ENCODE assay signal across 8 cellular contexts in genomic region chr10:89029785-89030437, GRCh38. TPM values are rescaled to one million over a fixed set of nuclear protein-coding genes. Genes with fewer than 3 reads are reported as not detected.
DNase-seq lines count a peak whose midpoint lies in the region; ATAC-seq and TF ChIP-seq lines count a peak whose summit lies in the region.

No MANE protein-coding gene starts in this region.

- no peak overlapping the region for H3K4me3 ChIP-seq in Jurkat, Clone E6-1 (ENCODE audit: low read length)
- no peak overlapping the region for H3K4me3 ChIP-seq in foreskin fibroblast (ENCODE audit: low read depth in 1 of 2, low read length in 2 of 2)

- DNase-seq in DMS 273 (lab: John Stamatoyannopoulos, UW; ENCODE audit: unreplicated experiment) (peak; percentile 78), RKO (ENCODE audit: low spot score) (peak; percentile 85), foreskin fibroblast (peak; percentile 78 to 93), non-pigmented ciliary epithelial cell (ENCODE audit: low read depth) (peak; percentile 55), stromal cell of bone marrow (ENCODE audit: low read depth) (peak; percentile 68)
- DNase-seq in Jurkat, Clone E6-1 (ENCODE audit: low read depth, low spot score) = peak; percentile 62
- DNase-seq in activated T-helper 1 cell treated with anti-CD3 and anti-CD28 coated beads, Interleukin-2, amount 50 U/mL, for 16 hours (ENCODE audit: low read depth in 1 of 2, low spot score in 1 of 2) = peak; percentile 22 to 42

- peak; percentile 72 for TF ChIP-seq CTCF in foreskin fibroblast (IDR thresholded peaks at IDR 0.05; ENCODE audit: low read depth, low read length)

- ATAC-seq in HG03439 (IDR thresholded peaks at IDR 0.05; ENCODE audit: unreplicated experiment) = no peak

RNA-seq across cellular contexts. Expression of gene FAS, which starts 39.3 kb away (rescaled TPM):
- polyA plus RNA-seq in Jurkat, Clone E6-1 (2012; ENCODE audit: insufficient read depth, insufficient read length) = 12.3 TPM

Comparison
In these comparisons a context has a peak if more than half of its experiments do, and no peak if none do; other contexts are left out.
1. DNase-seq: peak in every context shown above with its lines; median percentile 86 in foreskin fibroblast; 85 in RKO; 78 in DMS 273; 68 in stromal cell of bone marrow; 62 in Jurkat, Clone E6-1; 55 in non-pigmented ciliary epithelial cell; 32 in activated T-helper 1 cell treated with anti-CD3 and anti-CD28 coated beads, Interleukin-2, amount 50 U/mL, for 16 hours.